11 cellular contexts compared by ENCODE assay signal in genomic region chr6:158027590-158028285, GRCh38. TPM values are rescaled to one million over a fixed set of nuclear protein-coding genes. Genes with fewer than 3 reads are reported as not detected.
DNase-seq lines count a peak whose midpoint lies in the region; ATAC-seq, FAIRE-seq and TF ChIP-seq lines count a peak whose summit lies in the region.
"Had no signal": no experiment of that assay in that cellular context is flagged by ENCODE, and none has a peak within 500 bp of the region (broad histone marks: within the 10 kb centered on the region; RNA-seq: fewer than 3 reads in every experiment).

No MANE protein-coding gene starts in this region.

- H3K27me3 Mint-ChIP-seq in MCF 10A (ENCODE audit: insufficient read depth, unreplicated experiment) (no peaks in the 10 kb centered on the region), memory B cell (no peaks in the 10 kb centered on the region)
- H3K27me3 Mint-ChIP-seq: CD4-positive, CD25-positive, alpha-beta regulatory T cell had no signal

- TF ChIP-seq POLR2A in breast epithelium (IDR thresholded peaks at IDR 0.05) (no peak), upper lobe of left lung (IDR thresholded peaks at IDR 0.05) (no peak)

- no peaks in the 10 kb centered on the region for H3K36me3 ChIP-seq in breast epithelium
- no peaks in the 10 kb centered on the region for H3K36me3 ChIP-seq in ascending aorta
- H3K36me3 ChIP-seq in upper lobe of left lung: no peaks in the 10 kb centered on the region

- H3K4me3 ChIP-seq in breast epithelium (no peak overlapping the region), ascending aorta (no peak overlapping the region), upper lobe of left lung (no peak overlapping the region)

- intact Hi-C loops in breast epithelium (cut with DNase I; ENCODE audit: low total_unique reads) (no loop called here), MCF 10A (cut with micrococcal nuclease) (no loop called here), ascending aorta (cut with DNase I) (loop anchor here (2.0 kb wide), 2 partner anchors 13 to 25 kb away; no protein-coding TSS in a partner anchor)

- DNase-seq in breast epithelium (ENCODE audit: low spot score in 2 of 2) (no peak), MCF 10A (ENCODE audit: unreplicated experiment) (no peak), ascending aorta (ENCODE audit: low spot score in 2 of 2) (no peak), memory B cell (ENCODE audit: low spot score in 2 of 2) (no peak), urothelium cell line (ENCODE audit: low spot score) (peak; percentile 37), upper lobe of left lung (no peak), 8988T (no peak)
- DNase-seq: activated T-cell treated with anti-CD3 and anti-CD28 coated beads, Interleukin-2, amount 50 U/mL, for 48 hours; CD4-positive, CD25-positive, alpha-beta regulatory T cell had no signal

- H3K9me3 ChIP-seq in breast epithelium (no peaks in the 10 kb centered on the region), ascending aorta (no peaks in the 10 kb centered on the region), upper lobe of left lung (no peaks in the 10 kb centered on the region)

- H3K27me3 ChIP-seq in breast epithelium (no peaks in the 10 kb centered on the region), ascending aorta (no peaks in the 10 kb centered on the region), upper lobe of left lung (no peaks in the 10 kb centered on the region)

- ATAC-seq in memory B cell (ENCODE audit: low read depth) (no peak), HG02642 (IDR thresholded peaks at IDR 0.05; ENCODE audit: poor library complexity, unreplicated experiment) (no peak), upper lobe of left lung (ENCODE audit: low FRiP score in 2 of 2) (no peak)

- peak; percentile 61 for FAIRE-seq in urothelium cell line (lab: Jason Lieb, UNC)
- FAIRE-seq: GM18507 had no signal

- H3K4me3 Mint-ChIP-seq in MCF 10A (ENCODE audit: unreplicated experiment): no peak overlapping the region
- no peak overlapping the region for H3K4me3 Mint-ChIP-seq in memory B cell

- CTCF ChIA-PET in MCF 10A (lab: Yijun Ruan, JAX): interaction anchor here (0.6 kb wide), 1 partner anchor 31 kb away, joined by 4 read pairs; no protein-coding TSS in a partner anchor

- H3K4me1 Mint-ChIP-seq in MCF 10A (ENCODE audit: insufficient read depth, unreplicated experiment): peaks cover 26% of the 10 kb centered on the region
- H3K4me1 Mint-ChIP-seq in memory B cell: peaks cover 28% of the 10 kb centered on the region

- BruUV-seq in MCF 10A (replicated peaks; lab: Mats Ljungman, UMichigan): no TSS peak

- no peaks in the 10 kb centered on the region for H3K36me3 Mint-ChIP-seq in MCF 10A (ENCODE audit: insufficient read depth, unreplicated experiment)
- no peaks in the 10 kb centered on the region for H3K36me3 Mint-ChIP-seq in memory B cell

- H3K4me1 ChIP-seq in breast epithelium (peaks cover 10 to 12% of the 10 kb centered on the region in 2 donors), ascending aorta (peaks cover 10 to 40% of the 10 kb centered on the region in 2 donors), upper lobe of left lung (peaks cover 21 to 42% (median 39%) of the 10 kb centered on the region in 4 donors)

- H3K27ac ChIP-seq in breast epithelium (peak overlapping the region; percentile 75 to 91), ascending aorta (peak overlapping the region; percentile 81 to 84), upper lobe of left lung (peak overlapping the region in 1 of 4 donors; percentile 67)

- H3K9me3 Mint-ChIP-seq in MCF 10A (ENCODE audit: unreplicated experiment) (no peaks in the 10 kb centered on the region), memory B cell (no peaks in the 10 kb centered on the region)
- H3K9me3 Mint-ChIP-seq: CD4-positive, CD25-positive, alpha-beta regulatory T cell had no signal

- 87 to 92% methylated on average over 16 to 22 of the region's 22 CpGs for WGBS in upper lobe of left lung, 2 donors

- TF ChIP-seq CTCF in breast epithelium (IDR thresholded peaks at IDR 0.05) (no peak), MCF 10A (IDR thresholded peaks at IDR 0.05; ENCODE audit: unreplicated experiment) (no peak), ascending aorta (IDR thresholded peaks at IDR 0.05) (no peak), upper lobe of left lung (IDR thresholded peaks at IDR 0.05) (no peak)

- POLR2A ChIA-PET in MCF 10A (lab: Yijun Ruan, JAX): no interaction called here

- H3K27ac Mint-ChIP-seq in MCF 10A (ENCODE audit: low read depth, unreplicated experiment) (no peak overlapping the region), memory B cell (peak overlapping the region; percentile 94)

- no peak for TF ChIP-seq EP300 in upper lobe of left lung (IDR thresholded peaks at IDR 0.05)

RNA-seq across cellular contexts. Expression of gene SYNJ2, which starts 46.1 kb away (rescaled TPM):
- total RNA-seq in breast epithelium (10 to 100 TPM in 2 of 3 donors, 1 to 10 TPM in 1; 3.0 to 20.2 (median 15.7) TPM), MCF 10A (2022) (8.9 and 10.3 TPM in 2 replicates), ascending aorta (3.0 TPM), upper lobe of left lung (1 to 10 TPM; 3.0 to 7.7 (median 4.2) TPM)
